22 cellular contexts compared by ENCODE assay signal in the genomic region with DNA sequence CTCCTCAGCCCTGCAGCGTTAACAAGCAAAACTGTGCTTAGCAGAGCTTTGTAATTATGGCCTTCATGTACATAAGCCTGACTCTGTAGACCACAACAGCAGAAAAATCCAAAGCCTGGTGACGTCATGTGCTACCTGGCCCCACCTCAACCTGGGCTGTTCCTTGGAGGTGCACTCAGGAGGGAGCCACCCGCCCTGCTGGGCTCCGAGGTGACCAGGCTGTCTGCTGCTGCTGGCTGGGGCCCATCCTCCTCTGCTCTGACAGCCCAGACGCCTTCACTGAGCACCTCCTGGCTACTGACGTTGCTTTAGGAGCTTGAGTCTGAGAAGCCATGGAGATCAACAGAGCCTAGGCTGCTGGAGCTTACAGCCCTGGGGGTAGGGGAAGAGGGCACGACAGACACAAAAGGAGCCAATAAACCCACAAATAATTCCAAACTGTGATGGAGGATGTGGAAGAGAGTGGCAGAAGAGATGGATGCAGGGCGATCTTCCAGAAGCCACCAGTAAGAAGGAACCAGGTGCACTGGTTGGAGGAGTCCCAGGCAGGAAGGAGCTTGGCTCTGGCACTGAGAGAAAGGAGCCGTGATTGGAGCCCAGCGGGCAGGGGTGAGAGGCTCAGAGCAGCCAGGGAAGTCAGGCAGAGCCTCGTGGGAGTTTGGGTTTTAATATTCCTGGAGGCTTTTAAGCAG. TPM values are rescaled to one million over a fixed set of nuclear protein-coding genes. Genes with fewer than 3 reads are reported as not detected.
DNase-seq lines count a peak whose midpoint lies in the region; ATAC-seq and TF ChIP-seq lines count a peak whose summit lies in the region.
"Had no signal": no experiment of that assay in that cellular context is flagged by ENCODE, and none has a peak within 500 bp of the region (broad histone marks: within the 10 kb centered on the region; RNA-seq: fewer than 3 reads in every experiment).

No MANE protein-coding gene starts in this region.

- H3K27ac Mint-ChIP-seq in stimulated activated naive CD8-positive, alpha-beta T cell treated with anti-CD3 and anti-CD28 coated beads, Interleukin-15, amount 100 ng/mL, for 72 hours, result peak overlapping the region; percentile 48 to 85
- H3K27ac Mint-ChIP-seq: activated CD8-positive, alpha-beta memory T cell treated with anti-CD3 and anti-CD28 coated beads, Interleukin-2, amount 10 ng/mL, durations not matched to agents 7 days and 5 days had no signal

- peaks cover 62% of the 10 kb centered on the region for H3K27me3 Mint-ChIP-seq in stimulated activated naive CD8-positive, alpha-beta T cell treated with anti-CD3 and anti-CD28 coated beads, Interleukin-15, amount 100 ng/mL, for 72 hours

- peaks cover 31% of the 10 kb centered on the region for H3K4me1 ChIP-seq in mucosa of descending colon (ENCODE audit: low read depth)
- H3K4me1 ChIP-seq: uterus had no signal

- no peaks in the 10 kb centered on the region for H3K4me1 Mint-ChIP-seq in stimulated activated naive CD8-positive, alpha-beta T cell treated with anti-CD3 and anti-CD28 coated beads, Interleukin-15, amount 100 ng/mL, for 72 hours

- H3K9me3 Mint-ChIP-seq in stimulated activated naive CD8-positive, alpha-beta T cell treated with anti-CD3 and anti-CD28 coated beads, Interleukin-15, amount 100 ng/mL, for 72 hours, result no peaks in the 10 kb centered on the region

- H3K9me3 ChIP-seq in mucosa of descending colon, result no peaks in the 10 kb centered on the region
- H3K9me3 ChIP-seq: ascending aorta, uterus had no signal

- H3K36me3 ChIP-seq in mucosa of descending colon (ENCODE audit: low read depth), result no peaks in the 10 kb centered on the region
- H3K36me3 ChIP-seq: ascending aorta, uterus had no signal

- no peak for ATAC-seq in stimulated activated naive CD8-positive, alpha-beta T cell treated with anti-CD3 and anti-CD28 coated beads, Interleukin-15, amount 100 ng/mL, for 72 hours
- ATAC-seq in stimulated activated naive CD8-positive, alpha-beta T cell treated with anti-CD3 and anti-CD28 coated beads, Interleukin-15, Interleukin-2, amounts not matched to agents 100 U/mL and 50 U/mL, for 24 hours, result no peak
- no peak for ATAC-seq in mucosa of descending colon
- no peak for ATAC-seq in GM21717 (IDR thresholded peaks at IDR 0.05; ENCODE audit: unreplicated experiment)
- ATAC-seq: activated CD8-positive, alpha-beta memory T cell treated with anti-CD3 and anti-CD28 coated beads, Interleukin-2, amount 10 ng/mL, durations not matched to agents 7 days and 5 days had no signal

- intact Hi-C loops in mucosa of descending colon (cut with DNase I, micrococcal nuclease), result loop anchor here (5.0 to 10.0 kb wide), 2 partner anchors 107 to 110 kb away; no protein-coding TSS in a partner anchor

- no peak for DNase-seq in stimulated activated naive CD8-positive, alpha-beta T cell treated with anti-CD3 and anti-CD28 coated beads, Interleukin-15, amount 100 ng/mL, for 72 hours
- no peak for DNase-seq in stimulated activated naive CD8-positive, alpha-beta T cell treated with anti-CD3 and anti-CD28 coated beads, Interleukin-15, Interleukin-2, amounts not matched to agents 100 U/mL and 50 U/mL, for 24 hours
- DNase-seq in cerebellum (ENCODE audit: low spot score) (peak; percentile 32), mucosa of descending colon (peak in 2 of 3 donors; percentile 24 to 71), amygdala (lab: John Stamatoyannopoulos, UW) (no peak), GM10266 (ENCODE audit: extremely low spot score) (no peak)
- no peak for DNase-seq in activated CD8-positive, alpha-beta memory T cell treated with anti-CD3 and anti-CD28 coated beads, Interleukin-2, amount 50 U/mL, for 4 hours
- DNase-seq: activated CD4-positive, CD25-positive, alpha-beta regulatory T cell treated with anti-CD3 and anti-CD28 coated beads, Interleukin-2, amount 50 U/mL, for 72 hours; activated CD8-positive, alpha-beta memory T cell treated with anti-CD3 and anti-CD28 coated beads, Interleukin-2, amount 10 ng/mL, durations not matched to agents 7 days and 5 days; activated effector memory CD4-positive, alpha-beta T cell treated with anti-CD3 and anti-CD28 coated beads, Interleukin-2, amount 50 U/mL, for 16 hours; Calu3; erythroblast; MM.1S; NCI-H1694 treated with DMSO at 0.1 percent for 48 hours; NCI-H446; retina; SHP77; uterus had no signal

- TF ChIP-seq CTCF in mucosa of descending colon (IDR thresholded peaks at IDR 0.05) (no peak), GM10266 (IDR thresholded peaks at IDR 0.05; ENCODE audit: control insufficient read depth, insufficient read depth, low read depth, missing control alignments) (no peak)

- H3K4me3 Mint-ChIP-seq in stimulated activated naive CD8-positive, alpha-beta T cell treated with anti-CD3 and anti-CD28 coated beads, Interleukin-15, amount 100 ng/mL, for 72 hours, result no peak overlapping the region
- H3K4me3 Mint-ChIP-seq: activated CD8-positive, alpha-beta memory T cell treated with anti-CD3 and anti-CD28 coated beads, Interleukin-2, amount 10 ng/mL, durations not matched to agents 7 days and 5 days had no signal

- no peak overlapping the region for H3K4me3 ChIP-seq in mucosa of descending colon
- H3K4me3 ChIP-seq: ascending aorta, uterus had no signal

RNA-seq across cellular contexts. Expression of gene PTPRE, which starts 1.8 kb away (rescaled TPM):
- 28.7 TPM for total RNA-seq in cerebellum
- 10 to 100 TPM; 28.8 to 33.6 (median 32.5) TPM for total RNA-seq in mucosa of descending colon

RNA-seq across cellular contexts. Expression of gene CLRN3, which starts 12.3 kb away (rescaled TPM):
- total RNA-seq in cerebellum (0.27 TPM), mucosa of descending colon (100 to 1,000 TPM in 2 of 3 donors, 10 to 100 TPM in 1; 62.3 to 176 (median 121) TPM)
- total RNA-seq: activated CD8-positive, alpha-beta memory T cell treated with anti-CD3 and anti-CD28 coated beads, Interleukin-2, amount 10 ng/mL, durations not matched to agents 7 days and 5 days; ascending aorta; lower leg skin; T-helper 2 cell treated with Interferon-gamma antibody and Interleukin-4, amounts not matched to agents 100 ng/mL and 5 ng/mL, for 36 hours; uterus had no signal

Comparison
In these comparisons a context has a peak if more than half of its experiments do, and no peak if none do; other contexts are left out.
1. DNase-seq: peak in cerebellum (single experiment) and mucosa of descending colon (2 of 3); none in stimulated activated naive CD8-positive, alpha-beta T cell treated with anti-CD3 and anti-CD28 coated beads, Interleukin-15, amount 100 ng/mL, for 72 hours (0 of 2), stimulated activated naive CD8-positive, alpha-beta T cell treated with anti-CD3 and anti-CD28 coated beads, Interleukin-15, Interleukin-2, amounts not matched to agents 100 U/mL and 50 U/mL, for 24 hours (single experiment), activated CD8-positive, alpha-beta memory T cell treated with anti-CD3 and anti-CD28 coated beads, Interleukin-2, amount 50 U/mL, for 4 hours (single experiment), amygdala (0 of 56) and GM10266 (single experiment).
2. RNA of gene CLRN3, which starts 12.3 kb away (total RNA-seq): 62.3 to 176 TPM in mucosa of descending colon; 0.27 TPM in cerebellum (single experiment); every median in the first group is over 10 times any median in the second.